ENCODE assay signal across 6 cellular contexts in the genomic region with DNA sequence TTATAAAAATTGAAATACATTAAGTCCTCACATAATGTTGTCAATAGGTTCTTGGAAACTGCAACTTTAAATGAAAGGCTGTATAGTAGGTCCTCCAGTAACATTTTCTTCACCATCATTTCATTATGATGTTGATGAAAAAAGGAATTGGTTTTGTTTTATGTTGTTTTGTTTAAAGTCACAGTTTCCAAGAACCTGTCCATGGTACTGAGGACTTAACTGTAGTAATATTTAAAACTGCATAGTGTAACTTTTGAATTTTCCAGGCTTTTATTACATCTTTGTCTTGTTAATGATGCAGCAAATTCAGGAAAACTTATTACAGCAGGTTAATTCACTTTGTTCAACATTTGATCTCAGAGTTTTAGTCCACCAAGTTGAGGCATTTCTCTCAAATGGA.
"Had no signal": no experiment of that assay in that cellular context is flagged by ENCODE, and none has a peak within 500 bp of the region (broad histone marks: within the 10 kb centered on the region; RNA-seq: fewer than 3 reads in every experiment).

No MANE protein-coding gene starts in this region.

- H3K4me3 ChIP-seq: GM23338 had no signal

- H3K4me3 Mint-ChIP-seq: GM23338, H9 had no signal

- H3K9me3 Mint-ChIP-seq: GM23338, H9 had no signal

- H3K4me1 Mint-ChIP-seq: GM23338, H9 had no signal

- H3K27ac Mint-ChIP-seq: GM23338, H9 had no signal

- DNase-seq: H9, HCEC 1CT, IMR-90, KBM-7 had no signal

- H3K27ac ChIP-seq: KMS-11 had no signal
